8 cellular contexts compared by ENCODE assay signal in genomic region chr14:68789002-68789797, GRCh38. TPM values are rescaled to one million over a fixed set of nuclear protein-coding genes. Genes with fewer than 3 reads are reported as not detected.
DNase-seq lines count a peak whose midpoint lies in the region; ATAC-seq and TF ChIP-seq lines count a peak whose summit lies in the region.

No MANE protein-coding gene starts in this region.

- intact Hi-C loops in dendritic cell treated with granulocyte-macrophage colony-stimulating factor and Interleukin-4, amounts not matched to agents 40 ng/mL and 50 ng/mL, for 4 days (cut with micrococcal nuclease): loop anchor here (2.0 to 10.0 kb wide), 6 partner anchors 47 to 540 kb away; no protein-coding TSS in a partner anchor
- intact Hi-C loops in right lobe of liver (cut with DNase I): no loop called here

- TF ChIP-seq POLR2A in GM18526 (IDR thresholded peaks at IDR 0.05; ENCODE audit: extremely low read depth, insufficient read length) (peak; percentile 30), right lobe of liver (IDR thresholded peaks at IDR 0.05) (peak; percentile 38)

- peak overlapping the region; percentile 100 for H3K27ac Mint-ChIP-seq in activated CD4-positive, alpha-beta T cell treated with anti-CD3 and anti-CD28 coated beads, Interleukin-2, amount 10 ng/mL, durations not matched to agents 7 days and 5 days
- H3K27ac Mint-ChIP-seq in dendritic cell treated with granulocyte-macrophage colony-stimulating factor and Interleukin-4, amounts not matched to agents 40 ng/mL and 50 ng/mL, for 4 days: peak overlapping the region; percentile 100

- H3K27ac ChIP-seq in 22Rv1 (peak overlapping the region; percentile 1), right lobe of liver (peak overlapping the region; percentile 97 to 100 (median 100))

- DNase-seq in NCI-H526 (lab: John Stamatoyannopoulos, UW) (peak; percentile 72 to 91), right lobe of liver (peak; percentile 86 to 90 (median 88))
- DNase-seq in activated CD4-positive, alpha-beta T cell treated with anti-CD3 and anti-CD28 coated beads, Interleukin-2, amount 10 ng/mL, durations not matched to agents 7 days and 5 days: peak; percentile 92
- peak; percentile 88 for DNase-seq in stimulated activated CD4-positive, alpha-beta T cell treated with anti-CD3 and anti-CD28 coated beads, Interleukin-4, amount 100 ng/mL, for 24 hours

- WGBS in right lobe of liver (ENCODE audit: insufficient coverage, low coverage, low lambda C conversion rate, missing lambda C conversion rate): 4% methylated on average over 14 of the region's 14 CpGs

- H3K4me1 Mint-ChIP-seq in activated CD4-positive, alpha-beta T cell treated with anti-CD3 and anti-CD28 coated beads, Interleukin-2, amount 10 ng/mL, durations not matched to agents 7 days and 5 days: peaks cover 54% of the 10 kb centered on the region
- peaks cover 57% of the 10 kb centered on the region for H3K4me1 Mint-ChIP-seq in dendritic cell treated with granulocyte-macrophage colony-stimulating factor and Interleukin-4, amounts not matched to agents 40 ng/mL and 50 ng/mL, for 4 days (ENCODE audit: low read depth)

- H3K36me3 ChIP-seq in right lobe of liver: peaks cover 0 to 53% (median 22%) of the 10 kb centered on the region in 4 donors

- peak overlapping the region; percentile 90 to 95 (median 93) for H3K4me3 ChIP-seq in right lobe of liver

- peaks cover 0 to 32% (median 3%) of the 10 kb centered on the region in 4 donors for H3K4me1 ChIP-seq in right lobe of liver

- CTCF ChIA-PET in activated CD4-positive, alpha-beta T cell treated with anti-CD3 and anti-CD28 coated beads, Interleukin-2, amount 10 ng/mL, durations not matched to agents 7 days and 5 days (lab: Charles Lee): interaction anchor here (0.6 to 3.7 kb wide), 33 partner anchors 10 to 1378 kb away, joined by 3 to 35 read pairs (median 4); no protein-coding TSS in a partner anchor

- H3K9me3 Mint-ChIP-seq in activated CD4-positive, alpha-beta T cell treated with anti-CD3 and anti-CD28 coated beads, Interleukin-2, amount 10 ng/mL, durations not matched to agents 7 days and 5 days: no peaks in the 10 kb centered on the region
- H3K9me3 Mint-ChIP-seq in dendritic cell treated with granulocyte-macrophage colony-stimulating factor and Interleukin-4, amounts not matched to agents 40 ng/mL and 50 ng/mL, for 4 days: no peaks in the 10 kb centered on the region

- H3K36me3 Mint-ChIP-seq in activated CD4-positive, alpha-beta T cell treated with anti-CD3 and anti-CD28 coated beads, Interleukin-2, amount 10 ng/mL, durations not matched to agents 7 days and 5 days (ENCODE audit: low read depth): peaks cover 74% of the 10 kb centered on the region
- peaks cover 83% of the 10 kb centered on the region for H3K36me3 Mint-ChIP-seq in dendritic cell treated with granulocyte-macrophage colony-stimulating factor and Interleukin-4, amounts not matched to agents 40 ng/mL and 50 ng/mL, for 4 days (ENCODE audit: low read depth)

- peak overlapping the region; percentile 88 for H3K4me3 Mint-ChIP-seq in activated CD4-positive, alpha-beta T cell treated with anti-CD3 and anti-CD28 coated beads, Interleukin-2, amount 10 ng/mL, durations not matched to agents 7 days and 5 days
- peak overlapping the region; percentile 99 for H3K4me3 Mint-ChIP-seq in dendritic cell treated with granulocyte-macrophage colony-stimulating factor and Interleukin-4, amounts not matched to agents 40 ng/mL and 50 ng/mL, for 4 days

- H3K27me3 Mint-ChIP-seq in activated CD4-positive, alpha-beta T cell treated with anti-CD3 and anti-CD28 coated beads, Interleukin-2, amount 10 ng/mL, durations not matched to agents 7 days and 5 days: no peaks in the 10 kb centered on the region
- H3K27me3 Mint-ChIP-seq in dendritic cell treated with granulocyte-macrophage colony-stimulating factor and Interleukin-4, amounts not matched to agents 40 ng/mL and 50 ng/mL, for 4 days: no peaks in the 10 kb centered on the region

- no peaks in the 10 kb centered on the region for H3K27me3 ChIP-seq in right lobe of liver

- POLR2A ChIA-PET in activated CD4-positive, alpha-beta T cell treated with anti-CD3 and anti-CD28 coated beads, Interleukin-2, amount 10 ng/mL, durations not matched to agents 7 days and 5 days (lab: Charles Lee): interaction anchor here (0.7 to 1.5 kb wide), 5 partner anchors 9 to 106 kb away, joined by 3 to 5 read pairs (median 4); no protein-coding TSS in a partner anchor

- ATAC-seq in right lobe of liver: peak; percentile 15 to 51 (median 20)
- no peak for ATAC-seq in GM19351 (IDR thresholded peaks at IDR 0.05; ENCODE audit: unreplicated experiment)

- TF ChIP-seq CTCF in 22Rv1 (IDR thresholded peaks at IDR 0.05) (no peak), right lobe of liver (IDR thresholded peaks at IDR 0.05) (peak; percentile 54 to 69 (median 60))

- no peaks in the 10 kb centered on the region for H3K9me3 ChIP-seq in right lobe of liver

RNA-seq across cellular contexts. Expression of gene ZFP36L1, which starts 3.7 kb away (rescaled TPM):
- 10 to 100 TPM; 81.7 to 82.2 TPM for total RNA-seq in activated CD4-positive, alpha-beta T cell treated with anti-CD3 and anti-CD28 coated beads, Interleukin-2, amount 10 ng/mL, durations not matched to agents 7 days and 5 days
- total RNA-seq in right lobe of liver: 100 to 1,000 TPM; 109 to 298 (median 218) TPM
